Comparison of ENCODE assay signal across 8 cellular contexts in the genomic region with DNA sequence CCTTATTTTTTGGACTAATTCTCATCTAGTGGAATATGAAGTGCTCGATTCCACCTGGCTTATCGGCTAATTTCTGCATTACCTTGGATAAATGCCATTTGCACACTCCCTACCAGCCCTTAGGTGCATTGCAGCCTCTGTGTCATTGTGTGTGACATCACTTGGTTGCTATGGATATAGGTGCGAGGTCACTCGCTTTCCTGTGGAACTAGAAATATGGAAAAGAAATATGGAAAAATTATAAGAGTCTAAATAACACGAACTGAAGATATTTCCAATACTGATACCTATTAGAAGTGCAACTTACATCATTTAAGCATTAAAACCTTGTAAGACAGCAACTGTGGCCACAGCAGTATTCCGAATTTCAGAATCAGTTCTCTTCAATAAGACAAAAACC. TPM values are rescaled to one million over a fixed set of nuclear protein-coding genes. Genes with fewer than 3 reads are reported as not detected.
A peak's percentile ranks its signal among the peaks of the same experiment; 100 is the strongest.
DNase-seq lines count a peak whose midpoint lies in the region; ATAC-seq and TF ChIP-seq lines count a peak whose summit lies in the region.

No MANE protein-coding gene starts in this region.

- ATAC-seq in activated CD4-positive, alpha-beta T cell treated with anti-CD3 and anti-CD28 coated beads for 36 hours: no peak
- no peak for ATAC-seq in natural killer cell
- no peak for ATAC-seq in GM18873 (IDR thresholded peaks at IDR 0.05; ENCODE audit: low FRiP score, unreplicated experiment)

- peak overlapping the region; percentile 93 for H3K27ac Mint-ChIP-seq in activated CD4-positive, alpha-beta T cell treated with anti-CD3 and anti-CD28 coated beads for 36 hours
- H3K27ac Mint-ChIP-seq in dendritic cell treated with granulocyte-macrophage colony-stimulating factor and Interleukin-4, amounts not matched to agents 40 ng/mL and 50 ng/mL, for 4 days: no peak overlapping the region
- H3K27ac Mint-ChIP-seq in natural killer cell: peak overlapping the region; percentile 92 to 99

- no peaks in the 10 kb centered on the region for H3K9me3 Mint-ChIP-seq in activated CD4-positive, alpha-beta T cell treated with anti-CD3 and anti-CD28 coated beads for 36 hours (ENCODE audit: low read depth)
- H3K9me3 Mint-ChIP-seq in dendritic cell treated with granulocyte-macrophage colony-stimulating factor and Interleukin-4, amounts not matched to agents 40 ng/mL and 50 ng/mL, for 4 days: no peaks in the 10 kb centered on the region
- H3K9me3 Mint-ChIP-seq in natural killer cell: no peaks in the 10 kb centered on the region

- POLR2A ChIA-PET in activated CD4-positive, alpha-beta T cell treated with anti-CD3 and anti-CD28 coated beads for 36 hours (lab: Charles Lee): interaction anchor here (1.1 kb wide), 1 partner anchor 39 kb away, joined by 4 read pairs; no protein-coding TSS in a partner anchor

- no peak for TF ChIP-seq CTCF in natural killer cell (IDR thresholded peaks at IDR 0.05)

- intact Hi-C loops in activated CD4-positive, alpha-beta T cell treated with anti-CD3 and anti-CD28 coated beads for 36 hours (cut with DNase I, micrococcal nuclease): no loop called here
- intact Hi-C loops in dendritic cell treated with granulocyte-macrophage colony-stimulating factor and Interleukin-4, amounts not matched to agents 40 ng/mL and 50 ng/mL, for 4 days (cut with micrococcal nuclease): no loop called here
- intact Hi-C loops in natural killer cell (cut with micrococcal nuclease): no loop called here

- peak; percentile 30 for DNase-seq in activated CD4-positive, alpha-beta T cell treated with anti-CD3 and anti-CD28 coated beads for 36 hours
- DNase-seq in activated CD4-positive, alpha-beta T cell treated with anti-CD3 and anti-CD28 coated beads for 1 hour: no peak
- DNase-seq in NCI-H226 (peak; percentile 48), natural killer cell (no peak), GF-D8 (lab: John Stamatoyannopoulos, UW) (no peak), putamen (ENCODE audit: low spot score) (no peak)

- H3K4me3 Mint-ChIP-seq in activated CD4-positive, alpha-beta T cell treated with anti-CD3 and anti-CD28 coated beads for 36 hours: peak overlapping the region; percentile 99
- peak overlapping the region; percentile 94 for H3K4me3 Mint-ChIP-seq in dendritic cell treated with granulocyte-macrophage colony-stimulating factor and Interleukin-4, amounts not matched to agents 40 ng/mL and 50 ng/mL, for 4 days
- peak overlapping the region; percentile 94 for H3K4me3 Mint-ChIP-seq in natural killer cell

- H3K36me3 Mint-ChIP-seq in activated CD4-positive, alpha-beta T cell treated with anti-CD3 and anti-CD28 coated beads for 36 hours (ENCODE audit: low read depth): peaks cover 51% of the 10 kb centered on the region
- H3K36me3 Mint-ChIP-seq in dendritic cell treated with granulocyte-macrophage colony-stimulating factor and Interleukin-4, amounts not matched to agents 40 ng/mL and 50 ng/mL, for 4 days (ENCODE audit: low read depth): peaks cover 55% of the 10 kb centered on the region
- H3K36me3 Mint-ChIP-seq in natural killer cell: no peaks in the 10 kb centered on the region

- CTCF ChIA-PET in activated CD4-positive, alpha-beta T cell treated with anti-CD3 and anti-CD28 coated beads for 36 hours (lab: Charles Lee): interaction anchor here (1.0 to 1.1 kb wide), 2 partner anchors 13 to 43 kb away, joined by 3 read pairs; no protein-coding TSS in a partner anchor

- H3K4me1 Mint-ChIP-seq in activated CD4-positive, alpha-beta T cell treated with anti-CD3 and anti-CD28 coated beads for 36 hours: peaks cover 54% of the 10 kb centered on the region
- H3K4me1 Mint-ChIP-seq in dendritic cell treated with granulocyte-macrophage colony-stimulating factor and Interleukin-4, amounts not matched to agents 40 ng/mL and 50 ng/mL, for 4 days (ENCODE audit: low read depth): peaks cover 45% of the 10 kb centered on the region
- H3K4me1 Mint-ChIP-seq in natural killer cell: peaks cover 33 to 38% of the 10 kb centered on the region in 2 donors

- H3K27me3 Mint-ChIP-seq in activated CD4-positive, alpha-beta T cell treated with anti-CD3 and anti-CD28 coated beads for 36 hours: no peaks in the 10 kb centered on the region
- no peaks in the 10 kb centered on the region for H3K27me3 Mint-ChIP-seq in dendritic cell treated with granulocyte-macrophage colony-stimulating factor and Interleukin-4, amounts not matched to agents 40 ng/mL and 50 ng/mL, for 4 days
- H3K27me3 Mint-ChIP-seq in natural killer cell (ENCODE audit: low read depth in 2 of 2): no peaks in the 10 kb centered on the region

RNA-seq across cellular contexts. Expression of a gene that starts 2.0 kb away (rescaled TPM):
- 100 to 1,000 TPM; 140 to 144 TPM for total RNA-seq in activated CD4-positive, alpha-beta T cell treated with anti-CD3 and anti-CD28 coated beads for 36 hours
- total RNA-seq in natural killer cell: 10 to 100 TPM; 21.4 to 28.9 (median 27.4) TPM

RNA-seq across cellular contexts. Expression of a gene that starts 52.7 kb away (rescaled TPM):
- total RNA-seq in activated CD4-positive, alpha-beta T cell treated with anti-CD3 and anti-CD28 coated beads for 36 hours: under 1 TPM; 0.79 to 0.91 TPM
- total RNA-seq in natural killer cell: under 1 TPM in 1 of 3 donors, not detected in 2; 0.40 TPM

RNA-seq across cellular contexts. Expression of a gene that starts 54.4 kb away (rescaled TPM):
- 100 to 1,000 TPM in 1 of 2 experiments, 10 to 100 TPM in 1; 71.1 to 127 TPM for total RNA-seq in activated CD4-positive, alpha-beta T cell treated with anti-CD3 and anti-CD28 coated beads for 36 hours
- 10 to 100 TPM; 14.4 to 15.9 (median 14.7) TPM for total RNA-seq in natural killer cell

Comparison
In these comparisons a context has a peak if more than half of its experiments do, and no peak if none do; other contexts are left out.
1. DNase-seq: peak in activated CD4-positive, alpha-beta T cell treated with anti-CD3 and anti-CD28 coated beads for 36 hours (single experiment) and NCI-H226 (single experiment); none in activated CD4-positive, alpha-beta T cell treated with anti-CD3 and anti-CD28 coated beads for 1 hour (single experiment), natural killer cell (single experiment), GF-D8 (single experiment) and putamen (single experiment).
2. RNA of a gene that starts 2.0 kb away (total RNA-seq): 140 to 144 TPM in activated CD4-positive, alpha-beta T cell treated with anti-CD3 and anti-CD28 coated beads for 36 hours; 21.4 to 28.9 TPM in natural killer cell; every median in the first group is over 4 times any median in the second.
3. RNA of a gene that starts 54.4 kb away (total RNA-seq): 71.1 to 127 TPM in activated CD4-positive, alpha-beta T cell treated with anti-CD3 and anti-CD28 coated beads for 36 hours; 14.4 to 15.9 TPM in natural killer cell; every median in the first group is over 4 times any median in the second.
4. Peak in every context shown above with its lines, with median percentiles within 50 percentile points of each other: H3K4me3 Mint-ChIP-seq.